In the genomic region with DNA sequence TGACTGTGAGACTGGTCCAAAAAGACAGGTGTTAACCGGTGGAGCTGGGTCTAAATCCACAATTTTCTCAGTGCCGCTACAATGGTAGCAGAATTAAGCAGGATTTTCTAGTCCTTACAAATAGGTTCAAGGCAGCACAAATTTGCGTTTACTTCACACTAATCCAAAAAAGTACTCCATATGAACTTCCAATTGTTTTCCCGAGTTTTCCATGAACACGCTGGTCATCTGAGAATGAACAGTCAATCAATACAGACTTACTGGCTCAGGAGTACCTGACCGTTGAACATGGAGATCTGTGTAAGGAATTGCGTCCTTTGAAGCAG, we compare ENCODE assay signal across 8 cellular contexts. TPM values are rescaled to one million over a fixed set of nuclear protein-coding genes. Genes with fewer than 3 reads are reported as not detected.
A peak's percentile ranks its signal among the peaks of the same experiment; 100 is the strongest.
DNase-seq lines count a peak whose midpoint lies in the region; ATAC-seq, FAIRE-seq and TF ChIP-seq lines count a peak whose summit lies in the region.

No MANE protein-coding gene starts in this region.

- WGBS in trophoblast cell (ENCODE audit: extremely low coverage, insufficient coverage, insufficient read length): no CpG with 5 or more reads among the region's 7 CpGs

- peaks cover 0 to 2% of the 10 kb centered on the region in 2 experiments for H3K4me1 ChIP-seq in trophoblast cell (ENCODE audit: control insufficient read depth in 1 of 2, insufficient read depth in 2 of 2, low read length in 2 of 2)
- H3K4me1 ChIP-seq in MM.1S (ENCODE audit: low read length): no peaks in the 10 kb centered on the region

- POLR2A ChIA-PET in CD4-positive, alpha-beta T cell (lab: Charles Lee): interaction anchor here (0.7 to 1.7 kb wide), 6 partner anchors 16 to 68 kb away, joined by 3 to 7 read pairs (median 4); partner anchors contain the start of gene ZNF367

- no peaks in the 10 kb centered on the region for H3K27me3 Mint-ChIP-seq in CD4-positive, alpha-beta T cell

- H3K14ac ChIP-seq in trophoblast cell (ENCODE audit: low read length): peak overlapping the region; percentile 6

- no peak overlapping the region for H2BK12ac ChIP-seq in trophoblast cell (ENCODE audit: low read length)

- peak overlapping the region; percentile 70 for H4K91ac ChIP-seq in trophoblast cell (ENCODE audit: low read depth, low read length)

- no peaks in the 10 kb centered on the region for H3K9me3 Mint-ChIP-seq in CD4-positive, alpha-beta T cell

- H2AK5ac ChIP-seq in trophoblast cell (ENCODE audit: low read length): no peak overlapping the region

- H3K27me3 ChIP-seq in CD4-positive, alpha-beta T cell (ENCODE audit: control insufficient read depth, insufficient read depth, low read length): no peaks in the 10 kb centered on the region
- no peaks in the 10 kb centered on the region for H3K27me3 ChIP-seq in trophoblast cell (ENCODE audit: insufficient read depth, low read length)
- H3K27me3 ChIP-seq in MM.1S (replicated peaks; ENCODE audit: insufficient read depth, low read length): no peaks in the 10 kb centered on the region

- no peak for TF ChIP-seq CTCF in CD4-positive, alpha-beta T cell (IDR thresholded peaks at IDR 0.05)
- no peak for TF ChIP-seq CTCF in WI38 (IDR thresholded peaks at IDR 0.05; ENCODE audit: low read depth, low read length)
- no peak for TF ChIP-seq CTCF in fibroblast of the aortic adventitia (IDR thresholded peaks at IDR 0.05; ENCODE audit: insufficient read depth, low read length)
- TF ChIP-seq CTCF in MM.1S (IDR thresholded peaks at IDR 0.05; ENCODE audit: low read length): no peak
- no peak for TF ChIP-seq CTCF in D721Med (IDR thresholded peaks at IDR 0.05; ENCODE audit: insufficient read depth, missing control alignments)

- H3K4me1 Mint-ChIP-seq in CD4-positive, alpha-beta T cell (ENCODE audit: low read depth): peaks cover 27% of the 10 kb centered on the region

- peak overlapping the region; percentile 85 for H3K4me3 Mint-ChIP-seq in CD4-positive, alpha-beta T cell

- no peaks in the 10 kb centered on the region for H3K9me2 ChIP-seq in MM.1S (replicated peaks; ENCODE audit: insufficient read depth, low read length)

- DNase-seq in CD4-positive, alpha-beta T cell: no peak
- DNase-seq in fibroblast of the aortic adventitia (ENCODE audit: low read depth) (peak; percentile 33), trophoblast cell (no peak), MM.1S (no peak), amniotic stem cell (lab: John Stamatoyannopoulos, UW) (no peak), D721Med (ENCODE audit: insufficient read length, low spot score) (no peak)

- intact Hi-C loops in CD4-positive, alpha-beta T cell (cut with DNase I, micrococcal nuclease): loop anchor here (5.0 kb wide), 2 partner anchors 34 to 69 kb away; partner anchors contain the start of genes ZNF367 (in 2 of the 2) and HABP4 (in 1 of the 2)

- no peak overlapping the region for H3K23ac ChIP-seq in trophoblast cell (ENCODE audit: low read length)

- CTCF ChIA-PET in CD4-positive, alpha-beta T cell (lab: Charles Lee): interaction anchor here (0.7 to 1.7 kb wide), 2 partner anchors 9 to 67 kb away, joined by 3 to 4 read pairs; partner anchors contain the start of gene HABP4

- no peaks in the 10 kb centered on the region for H3K9me3 ChIP-seq in CD4-positive, alpha-beta T cell (ENCODE audit: control insufficient read depth, low read length)
- no peaks in the 10 kb centered on the region for H3K9me3 ChIP-seq in trophoblast cell (ENCODE audit: insufficient read depth, low read depth, low read length)
- no peaks in the 10 kb centered on the region for H3K9me3 ChIP-seq in MM.1S (replicated peaks; ENCODE audit: insufficient read depth, low read length)

- FAIRE-seq in D721Med (lab: Jason Lieb, UNC): no peak

- peaks cover 0 to 4% of the 10 kb centered on the region in 2 experiments for H3K36me3 ChIP-seq in trophoblast cell (ENCODE audit: control insufficient read depth in 1 of 2, insufficient read depth in 2 of 2, low read length in 2 of 2)
- H3K36me3 ChIP-seq in MM.1S (replicated peaks; ENCODE audit: insufficient read depth, low read length): peaks cover 13% of the 10 kb centered on the region; the same call in 1 of the 2 replicates

- peak overlapping the region; percentile 40 for H3K27ac Mint-ChIP-seq in CD4-positive, alpha-beta T cell

- ATAC-seq in CD4-positive, alpha-beta T cell (ENCODE audit: poor library complexity): no peak
- ATAC-seq in HG03442 (IDR thresholded peaks at IDR 0.05; ENCODE audit: unreplicated experiment): no peak

- peaks cover 2% of the 10 kb centered on the region for H3K79me2 ChIP-seq in trophoblast cell (ENCODE audit: control insufficient read depth, insufficient read depth, low read length, poor library complexity)
- no peaks in the 10 kb centered on the region for H3K79me2 ChIP-seq in MM.1S (ENCODE audit: low read length)

- H2BK5ac ChIP-seq in trophoblast cell (ENCODE audit: low read depth, low read length, poor library complexity): peak overlapping the region; percentile 16

- H3K9ac ChIP-seq in trophoblast cell (ENCODE audit: low read length) (peak overlapping the region; percentile 80), MM.1S (ENCODE audit: low read length) (no peak overlapping the region)

- H3K4me2 ChIP-seq in trophoblast cell (ENCODE audit: low read length): peak overlapping the region; percentile 82
- H3K4me2 ChIP-seq in MM.1S (ENCODE audit: low read depth, low read length): no peak overlapping the region

- peak overlapping the region; percentile 69 for H3K4me3 ChIP-seq in WI38 (ENCODE audit: low read depth, low read length)
- peak overlapping the region; percentile 69 for H3K4me3 ChIP-seq in fibroblast of the aortic adventitia (ENCODE audit: low read depth, low read length)
- H3K4me3 ChIP-seq in trophoblast cell (ENCODE audit: low read depth, low read length): peak overlapping the region; percentile 80
- no peak overlapping the region for H3K4me3 ChIP-seq in MM.1S (ENCODE audit: low read length)

- peaks cover 4% of the 10 kb centered on the region for H3K79me1 ChIP-seq in trophoblast cell (ENCODE audit: low read length)

- H3K18ac ChIP-seq in trophoblast cell (ENCODE audit: low read length): no peak overlapping the region

- no peaks in the 10 kb centered on the region for H4K20me1 ChIP-seq in MM.1S (ENCODE audit: insufficient read depth, low read length)

- H3K36me3 Mint-ChIP-seq in CD4-positive, alpha-beta T cell (ENCODE audit: low read depth): peaks cover 5% of the 10 kb centered on the region

- H2AFZ ChIP-seq in trophoblast cell (ENCODE audit: insufficient read depth, low read length, poor library complexity): peak overlapping the region; percentile 56
- no peak overlapping the region for H2AFZ ChIP-seq in MM.1S (ENCODE audit: low read length)

- H3K4ac ChIP-seq in trophoblast cell (ENCODE audit: low read depth, low read length): peak overlapping the region; percentile 1

- H4K12ac ChIP-seq in trophoblast cell (ENCODE audit: low read depth, low read length): peak overlapping the region; percentile 22

- H3K27ac ChIP-seq in CD4-positive, alpha-beta T cell (ENCODE audit: low read depth, low read length): no peak overlapping the region
- H3K27ac ChIP-seq in trophoblast cell (ENCODE audit: low read depth, low read length) (peak overlapping the region; percentile 42), MM.1S (ENCODE audit: low read length) (no peak overlapping the region)

- 0 out of 2 replicates have a peak, but pooled peaks cover 2% of the 10 kb centered on the region for H3F3A ChIP-seq in MM.1S (ENCODE audit: insufficient read depth, low read length)

- H4K8ac ChIP-seq in trophoblast cell (ENCODE audit: low read depth, low read length): peak overlapping the region; percentile 78

- H2BK120ac ChIP-seq in trophoblast cell (ENCODE audit: insufficient read depth, low read length, poor library complexity): no peak overlapping the region

RNA-seq across cellular contexts. Expression of gene SLC35D2, which starts 0.7 kb away (rescaled TPM):
- 10 to 100 TPM; 13.2 to 14.7 TPM for total RNA-seq in CD4-positive, alpha-beta T cell
- total RNA-seq in fibroblast of the aortic adventitia (ENCODE audit: low replicate concordance): 7.8 and 14.6 TPM in 2 replicates
- polyA plus RNA-seq in trophoblast cell (2013): 39.3 and 41.1 TPM in 2 replicates

RNA-seq across cellular contexts. Expression of gene ZNF367, which starts 35.4 kb away (rescaled TPM):
- 1 to 10 TPM; 6.5 to 6.7 TPM for total RNA-seq in CD4-positive, alpha-beta T cell
- total RNA-seq in fibroblast of the aortic adventitia (ENCODE audit: low replicate concordance): 0.33 and 31.3 TPM in 2 replicates
- 3.3 and 3.5 TPM in 2 replicates for polyA plus RNA-seq in trophoblast cell (2013)
